In the genomic region with DNA sequence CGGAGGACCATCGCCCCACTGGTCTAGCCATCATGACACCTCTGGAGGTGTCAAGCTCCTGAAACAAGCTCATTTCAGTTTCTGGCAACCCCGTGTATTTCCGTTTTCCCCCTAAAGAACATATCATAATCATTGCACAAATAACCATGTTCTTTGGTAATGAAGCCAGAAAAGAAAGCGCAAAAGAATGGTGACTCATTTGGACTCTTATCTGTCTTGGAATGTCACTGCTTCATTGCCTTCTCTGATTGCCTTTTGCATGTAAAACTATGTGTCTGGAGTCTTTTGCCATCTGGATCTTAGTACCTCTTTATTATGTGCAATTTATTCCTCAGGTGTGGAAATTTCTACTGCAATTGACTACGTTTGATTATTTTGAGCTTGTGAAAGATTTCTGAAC, we compare ENCODE assay signal across 1 cellular context.
TF ChIP-seq lines count a peak whose summit lies in the region.

No MANE protein-coding gene starts in this region.

TF ChIP-seq in IMR-90, 13 proteins besides CTCF, POLR2A, EP300 and RAD21:
- TF ChIP-seq BHLHE40 (IDR thresholded peaks at IDR 0.05; ENCODE audit: low read depth, low read length) (no peak), CHD1 (IDR thresholded peaks at IDR 0.05; ENCODE audit: low read depth, low read length) (no peak), MAZ (IDR thresholded peaks at IDR 0.05; ENCODE audit: borderline replicate concordance, low read depth, low read length) (no peak), MXI1 (IDR thresholded peaks at IDR 0.05; ENCODE audit: borderline replicate concordance, low read depth, low read length) (no peak), CEBPB (IDR thresholded peaks at IDR 0.05; ENCODE audit: low read depth, low read length) (peak; percentile 82), MAFK (IDR thresholded peaks at IDR 0.05; ENCODE audit: low read depth, low read length) (no peak), RFX5 (IDR thresholded peaks at IDR 0.05; ENCODE audit: low read depth, low read length) (no peak), RCOR1 (IDR thresholded peaks at IDR 0.05; ENCODE audit: insufficient replicate concordance, low read length) (no peak), FOS (IDR thresholded peaks at IDR 0.05; ENCODE audit: low read depth, low read length) (peak; percentile 71; the same call in 1 of the 2 replicates)
- TF ChIP-seq, protein P1, sequence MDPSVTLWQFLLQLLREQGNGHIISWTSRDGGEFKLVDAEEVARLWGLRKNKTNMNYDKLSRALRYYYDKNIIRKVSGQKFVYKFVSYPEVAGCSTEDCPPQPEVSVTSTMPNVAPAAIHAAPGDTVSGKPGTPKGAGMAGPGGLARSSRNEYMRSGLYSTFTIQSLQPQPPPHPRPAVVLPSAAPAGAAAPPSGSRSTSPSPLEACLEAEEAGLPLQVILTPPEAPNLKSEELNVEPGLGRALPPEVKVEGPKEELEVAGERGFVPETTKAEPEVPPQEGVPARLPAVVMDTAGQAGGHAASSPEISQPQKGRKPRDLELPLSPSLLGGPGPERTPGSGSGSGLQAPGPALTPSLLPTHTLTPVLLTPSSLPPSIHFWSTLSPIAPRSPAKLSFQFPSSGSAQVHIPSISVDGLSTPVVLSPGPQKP (IDR thresholded peaks at IDR 0.05; ENCODE audit: borderline replicate concordance, low read depth, low read length), result no peak
